ENCODE assay signal across 1 cellular context in the genomic region with DNA sequence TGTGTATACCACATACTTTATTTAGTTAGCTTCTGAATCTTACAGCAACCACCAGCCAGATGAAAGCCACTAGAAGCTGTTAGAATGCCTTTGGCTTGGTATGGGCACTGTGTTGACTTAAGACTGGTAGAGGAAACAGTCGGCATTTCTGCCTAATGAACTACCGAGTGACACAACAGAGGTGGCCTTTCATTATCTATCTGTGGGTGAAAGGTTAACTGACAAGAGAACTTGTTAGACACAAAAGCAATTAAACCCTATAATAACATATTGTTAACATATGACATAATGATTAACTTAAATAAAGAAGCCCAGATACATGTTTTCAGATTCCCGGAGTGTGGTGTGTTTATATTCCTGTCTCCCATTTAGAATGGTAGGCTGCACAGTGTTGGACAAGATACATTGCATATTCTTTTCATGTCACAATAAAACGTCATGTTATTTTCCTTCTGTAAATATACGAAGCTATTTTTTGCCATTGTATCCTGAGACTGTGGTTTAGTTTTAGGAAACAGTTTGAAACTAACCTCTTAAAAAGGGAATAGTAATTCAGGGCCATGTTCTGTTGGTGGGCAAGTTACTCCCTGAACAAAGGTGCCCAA.
TF ChIP-seq lines count a peak whose summit lies in the region.

No MANE protein-coding gene starts in this region.

TF ChIP-seq in K562, 482 proteins besides CTCF, POLR2A, EP300 and RAD21 (continued from another document):
- TF ChIP-seq, protein P1, sequence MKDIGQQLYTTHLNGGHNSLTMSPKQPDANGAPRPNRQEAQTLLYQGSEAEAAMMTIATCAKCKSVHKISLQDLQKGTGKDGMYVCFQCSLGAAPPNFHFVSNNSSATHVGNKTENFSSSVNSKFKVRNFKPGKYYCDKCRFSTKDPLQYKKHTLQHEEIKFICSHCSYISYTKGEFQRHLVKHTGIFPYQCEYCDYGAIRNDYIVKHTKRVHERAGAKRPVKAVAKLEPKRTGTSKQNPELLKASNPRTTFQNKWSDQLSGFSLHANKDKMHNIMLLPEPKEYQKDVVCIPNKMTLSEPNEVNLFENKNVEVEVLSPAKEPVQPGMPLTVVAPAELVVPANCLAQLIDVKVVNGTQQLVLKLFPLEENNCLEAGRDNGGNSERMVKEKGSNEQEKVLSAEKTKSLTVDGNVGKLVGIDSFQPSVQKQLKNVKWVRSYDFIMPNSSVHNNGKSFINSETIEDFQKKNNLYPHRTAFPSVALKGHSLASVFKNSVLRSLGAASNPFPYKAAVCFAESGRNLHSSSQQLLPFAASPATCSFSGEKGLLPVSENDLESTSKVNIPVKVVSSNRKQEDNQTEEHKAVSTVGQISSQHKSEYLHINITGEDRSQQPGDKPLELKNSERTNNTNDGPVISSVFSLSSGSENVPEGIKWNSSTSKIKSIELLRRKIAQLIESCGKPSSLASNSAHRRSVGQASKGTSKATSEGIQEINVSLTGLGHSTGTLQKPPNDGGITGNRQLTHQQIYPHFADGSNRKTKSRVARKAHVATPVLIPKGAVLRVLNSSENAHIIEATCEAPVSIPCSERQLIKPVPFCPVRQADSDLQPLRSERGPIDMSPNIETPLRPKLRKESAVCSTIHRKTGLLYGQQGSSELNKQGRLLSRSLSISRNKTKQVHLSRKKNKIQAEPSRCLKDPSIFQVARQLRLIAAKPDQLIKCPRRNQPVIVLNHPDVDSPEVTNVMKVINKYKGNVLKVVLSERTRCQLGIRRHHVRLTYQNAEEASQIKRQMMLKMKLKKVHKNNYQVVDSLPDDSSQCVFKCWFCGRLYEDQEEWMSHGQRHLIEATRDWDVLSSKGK (CRISPR knock-in tag; IDR thresholded peaks at IDR 0.05), result no peak
- TF ChIP-seq ZFX (CRISPR knock-in tag; IDR thresholded peaks at IDR 0.05), result no peak
- TF ChIP-seq MCM2 (IDR thresholded peaks at IDR 0.05; ENCODE audit: low read depth), result no peak
- no peak for TF ChIP-seq SIRT6 (IDR thresholded peaks at IDR 0.05; ENCODE audit: low read depth, low read length)
TF ChIP-seq in K562: peak in this region for 0.
